13 cellular contexts compared by ENCODE assay signal in genomic region chr11:16611395-16612233, GRCh38.
DNase-seq lines count a peak whose midpoint lies in the region; ATAC-seq, FAIRE-seq and TF ChIP-seq lines count a peak whose summit lies in the region.
"Had no signal": no experiment of that assay in that cellular context is flagged by ENCODE, and none has a peak within 500 bp of the region (broad histone marks: within the 10 kb centered on the region; RNA-seq: fewer than 3 reads in every experiment).

No MANE protein-coding gene starts in this region.

- H3K27ac ChIP-seq in A549: no peak overlapping the region
- H3K27ac ChIP-seq: ovary, PC-9 had no signal

- TF ChIP-seq RAD21 in A549 (conservative IDR thresholded peaks at IDR 0.05 in 1 of 2, IDR thresholded peaks at IDR 0.05 in 1 of 2): no peak

- POLR2A ChIA-PET in A549 (lab: Yijun Ruan, JAX): no interaction called here

- H3K4me3 ChIP-seq in A549: no peak overlapping the region
- H3K4me3 ChIP-seq in iPS-15b (ENCODE audit: low read depth, low read length): peak overlapping the region; percentile 38
- H3K4me3 ChIP-seq: ovary, PC-9 had no signal

- H3K4me1 ChIP-seq in A549 (peaks cover 20% of the 10 kb centered on the region), iPS-15b (ENCODE audit: control insufficient read depth, insufficient read depth, low read length) (peaks cover 2% of the 10 kb centered on the region)

- H3K9ac ChIP-seq in iPS-15b (ENCODE audit: low read depth, low read length): no peak overlapping the region

- TF ChIP-seq CTCF in A549 (IDR thresholded peaks at IDR 0.05) (no peak), GM13976 (IDR thresholded peaks at IDR 0.05; ENCODE audit: borderline replicate concordance, control extremely low read depth, extremely low read depth, insufficient read depth, missing control alignments) (no peak)

- H3K4me2 ChIP-seq in A549: no peak overlapping the region
- H3K4me2 ChIP-seq: PC-9 had no signal

- no peak for TF ChIP-seq EP300 in A549 (IDR thresholded peaks at IDR 0.05)

- no peaks in the 10 kb centered on the region for H3K36me3 ChIP-seq in iPS-15b (ENCODE audit: control insufficient read depth, insufficient read depth, low read length)
- H3K36me3 ChIP-seq: ovary had no signal

- TF ChIP-seq POLR2A in A549 (IDR thresholded peaks at IDR 0.05; ENCODE audit: low read length): no peak

- DNase-seq in A549 (ENCODE audit: low read depth in 1 of 2, low spot score in 1 of 2): no peak
- peak; percentile 23 for DNase-seq in GM13976 (ENCODE audit: low spot score)
- peak; percentile 79 for DNase-seq in NCI-H69 (lab: John Stamatoyannopoulos, UW)
- no peak for DNase-seq in SK-N-DZ (ENCODE audit: low spot score)
- no peak for DNase-seq in cortex of kidney (lab: John Stamatoyannopoulos, UW)
- DNase-seq: activated CD8-positive, alpha-beta memory T cell treated with anti-CD3 and anti-CD28 coated beads for 24 hours; ovary; PC-9; stimulated activated CD4-positive, alpha-beta T cell treated with anti-CD3 and anti-CD28 coated beads, Interleukin-2, amount 100 ng/mL, for 48 hours had no signal

- ATAC-seq in A549: no peak
- no peak for ATAC-seq in HG03571 (IDR thresholded peaks at IDR 0.05; ENCODE audit: unreplicated experiment)
- ATAC-seq in HG03439 (IDR thresholded peaks at IDR 0.05; ENCODE audit: unreplicated experiment): no peak

- peaks cover 94% of the 10 kb centered on the region for H3K27me3 ChIP-seq in iPS-15b (ENCODE audit: control insufficient read depth, insufficient read depth, low read length)
- H3K27me3 ChIP-seq: ovary had no signal

- in situ Hi-C loops in GM13976 (cut with MboI; ENCODE audit: low sequenced_read_pairs, unreplicated experiment): loop anchor here (25.0 kb wide), 1 partner anchor 774 kb away; no protein-coding TSS in a partner anchor

- CTCF ChIA-PET in A549 (lab: Yijun Ruan, JAX): interaction anchor here (0.7 to 3.7 kb wide), 5 partner anchors 26 to 1704 kb away, joined by 3 to 29 read pairs (median 3); no protein-coding TSS in a partner anchor

- WGBS in A549 (ENCODE audit: missing lambda C conversion rate): 39% methylated on average over 21 of the region's 21 CpGs

- no peaks in the 10 kb centered on the region for H3K9me3 ChIP-seq in A549
- H3K9me3 ChIP-seq in iPS-15b (ENCODE audit: control insufficient read depth, insufficient read depth, low read length): no peaks in the 10 kb centered on the region
- H3K9me3 ChIP-seq: ovary had no signal

- peak; percentile 7 for FAIRE-seq in A549 (lab: Jason Lieb, UNC)
- FAIRE-seq: frontal cortex had no signal

TF ChIP-seq in A549, 52 proteins besides CTCF, POLR2A, EP300 and RAD21:
- no peak for TF ChIP-seq JUN (IDR thresholded peaks at IDR 0.05)
- TF ChIP-seq EHMT2 (IDR thresholded peaks at IDR 0.05; ENCODE audit: low read depth): no peak
- TF ChIP-seq FOSL2 (IDR thresholded peaks at IDR 0.05): no peak
- no peak for TF ChIP-seq FOSL2 (CRISPR knock-in tag; IDR thresholded peaks at IDR 0.05)
- TF ChIP-seq JUNB (IDR thresholded peaks at IDR 0.05): no peak
- no peak for TF ChIP-seq NPAS2 (CRISPR knock-in tag; IDR thresholded peaks at IDR 0.05; ENCODE audit: borderline replicate concordance)
- no peak for TF ChIP-seq ZFP36 (IDR thresholded peaks at IDR 0.05; ENCODE audit: borderline replicate concordance, partially characterized antibody)
- TF ChIP-seq HOXA7 (CRISPR knock-in tag; IDR thresholded peaks at IDR 0.05): no peak
- TF ChIP-seq RNF2 (IDR thresholded peaks at IDR 0.05; ENCODE audit: borderline replicate concordance, low read depth): no peak
- TF ChIP-seq TP53 (CRISPR knock-in tag; IDR thresholded peaks at IDR 0.05): no peak
- no peak for TF ChIP-seq NFE2L2 (conservative IDR thresholded peaks at IDR 0.05; ENCODE audit: low read length)
- TF ChIP-seq ATOH8 (CRISPR knock-in tag; IDR thresholded peaks at IDR 0.05; ENCODE audit: low read depth): no peak
- TF ChIP-seq NR3C1 (IDR thresholded peaks at IDR 0.05): no peak
- TF ChIP-seq ESRRA (IDR thresholded peaks at IDR 0.05; ENCODE audit: borderline replicate concordance, low read length): no peak
- TF ChIP-seq CEBPB (IDR thresholded peaks at IDR 0.05): no peak
- no peak for TF ChIP-seq RCOR1 (IDR thresholded peaks at IDR 0.05; ENCODE audit: low read depth, low read length)
- no peak for TF ChIP-seq CBX2 (IDR thresholded peaks at IDR 0.05; ENCODE audit: borderline replicate concordance, low read depth)
- TF ChIP-seq HOXB13 (CRISPR knock-in tag; IDR thresholded peaks at IDR 0.05; ENCODE audit: low read depth): no peak
- TF ChIP-seq BHLHE40 (IDR thresholded peaks at IDR 0.05; ENCODE audit: low read depth, low read length): no peak

Comparison
In these comparisons a context has a peak if more than half of its experiments do, and no peak if none do; other contexts are left out.
1. DNase-seq: peak in GM13976 (single experiment) and NCI-H69 (single experiment); none in A549 (0 of 2), SK-N-DZ (single experiment) and cortex of kidney (single experiment).